ENCODE assay signal across 1 cellular context in genomic region chr11:68763926-68764657, GRCh38.
TF ChIP-seq lines count a peak whose summit lies in the region.

No MANE protein-coding gene starts in this region.

TF ChIP-seq in H1, 55 proteins besides CTCF, POLR2A, EP300 and RAD21 (continued from another document):
- TF ChIP-seq BRCA1 (IDR thresholded peaks at IDR 0.05; ENCODE audit: low read depth, low read length) (no peak), POLR2AphosphoS5 (IDR thresholded peaks at IDR 0.05; ENCODE audit: low read depth, low read length) (no peak), FOSL1 (IDR thresholded peaks at IDR 0.05; ENCODE audit: insufficient read depth, low read depth, low read length) (no peak), BCL11A (IDR thresholded peaks at IDR 0.05; ENCODE audit: low read depth in 2 of 2, low read length in 2 of 2) (no peak)
